Comparison of ENCODE assay signal across 18 cellular contexts in genomic region chr17:72393553-72393952, GRCh38.
DNase-seq lines count a peak whose midpoint lies in the region; ATAC-seq, FAIRE-seq and TF ChIP-seq lines count a peak whose summit lies in the region.
"Had no signal": no experiment of that assay in that cellular context is flagged by ENCODE, and none has a peak within 500 bp of the region (broad histone marks: within the 10 kb centered on the region; RNA-seq: fewer than 3 reads in every experiment).

No MANE protein-coding gene starts in this region.

- H3K4me3 Mint-ChIP-seq in activated T-helper 17 cell treated with anti-CD3 and anti-CD28 coated beads, Interleukin-2, amount 50 U/mL, for 72 hours, result no peak overlapping the region
- H3K4me3 Mint-ChIP-seq: activated CD4-positive, alpha-beta T cell treated with anti-CD3 and anti-CD28 coated beads, Interleukin-2, amount 10 ng/mL, durations not matched to agents 24 days and 14 days had no signal

- peak; percentile 64 for ATAC-seq in activated T-helper 17 cell treated with anti-CD3 and anti-CD28 coated beads, Interleukin-2, amount 50 U/mL, for 72 hours (replicated peaks)
- ATAC-seq in HG02610 (IDR thresholded peaks at IDR 0.05; ENCODE audit: unreplicated experiment), result no peak
- ATAC-seq: heart right ventricle had no signal

- peaks cover 5% of the 10 kb centered on the region for H3K4me1 Mint-ChIP-seq in activated T-helper 17 cell treated with anti-CD3 and anti-CD28 coated beads, Interleukin-2, amount 50 U/mL, for 72 hours
- H3K4me1 Mint-ChIP-seq: activated CD4-positive, alpha-beta T cell treated with anti-CD3 and anti-CD28 coated beads, Interleukin-2, amount 10 ng/mL, durations not matched to agents 24 days and 14 days had no signal

- H3K4me1 ChIP-seq in hepatocyte (ENCODE audit: insufficient read depth), result peaks cover 4% of the 10 kb centered on the region
- H3K4me1 ChIP-seq: BE2C, colonic mucosa, suprapubic skin had no signal

- TF ChIP-seq POLR2A in GM12891 (IDR thresholded peaks at IDR 0.05; ENCODE audit: low read depth, low read length), result no peak

- H3K9me2 ChIP-seq in hepatocyte (replicated peaks; ENCODE audit: insufficient read depth), result no peaks in the 10 kb centered on the region

- H3K79me2 ChIP-seq in hepatocyte, result no peaks in the 10 kb centered on the region

- peak overlapping the region; percentile 75 for H3K27ac ChIP-seq in AG04450 (ENCODE audit: low read depth, low read length)
- H3K27ac ChIP-seq in hepatocyte, result peak overlapping the region; percentile 30
- H3K27ac ChIP-seq: colonic mucosa, heart right ventricle, SK-N-MC, suprapubic skin had no signal

- TF ChIP-seq CTCF in AG04450 (IDR thresholded peaks at IDR 0.05; ENCODE audit: low read depth, low read length) (no peak), hepatocyte (IDR thresholded peaks at IDR 0.05; ENCODE audit: poor library complexity) (no peak)

- DNase-seq in AG04450 (ENCODE audit: low read depth, low spot score) (peak; percentile 60), HTR-8/SVneo (ENCODE audit: insufficient read length, low spot score) (peak; percentile 80), hepatocyte (ENCODE audit: low spot score) (no peak), GM12891 (ENCODE audit: insufficient read length, low spot score) (no peak), NCI-H2081 treated with DMSO at 0.1 percent for 48 hours (lab: John Stamatoyannopoulos, UW) (no peak)
- DNase-seq in activated CD4-positive, alpha-beta T cell treated with anti-CD3 and anti-CD28 coated beads, Interleukin-2, amount 50 U/mL, for 4 hours, result no peak
- DNase-seq: activated CD4-positive, alpha-beta T cell treated with anti-CD3 and anti-CD28 coated beads, Interleukin-2, amount 10 ng/mL, durations not matched to agents 24 days and 14 days; activated naive CD4-positive, alpha-beta T cell; BE2C; colonic mucosa; heart right ventricle; Kasumi-1; mesendoderm; NCI-H526 treated with DMSO at 0.1 percent for 48 hours had no signal

- H3K4me3 ChIP-seq in AG04450 (ENCODE audit: low read depth, low read length), result peak overlapping the region; percentile 27
- H3K4me3 ChIP-seq in hepatocyte, result no peak overlapping the region
- H3K4me3 ChIP-seq: colonic mucosa, heart right ventricle, SK-N-MC, suprapubic skin had no signal

- FAIRE-seq in HTR-8/SVneo (lab: Jason Lieb, UNC) (peak; percentile 87), GM12891 (lab: Jason Lieb, UNC) (no peak)

- H3K9me3 Mint-ChIP-seq in activated T-helper 17 cell treated with anti-CD3 and anti-CD28 coated beads, Interleukin-2, amount 50 U/mL, for 72 hours, result no peaks in the 10 kb centered on the region
- H3K9me3 Mint-ChIP-seq: activated CD4-positive, alpha-beta T cell treated with anti-CD3 and anti-CD28 coated beads, Interleukin-2, amount 10 ng/mL, durations not matched to agents 24 days and 14 days had no signal

- CTCF ChIA-PET in AG04450 (lab: Charles Lee), result no interaction called here

- H3K27me3 ChIP-seq in AG04450 (ENCODE audit: control insufficient read depth, insufficient read depth, low read length) (no peaks in the 10 kb centered on the region), hepatocyte (no peaks in the 10 kb centered on the region)
- H3K27me3 ChIP-seq: BE2C, colonic mucosa, suprapubic skin had no signal

- H3K4me2 ChIP-seq in hepatocyte, result no peak overlapping the region

- no peaks in the 10 kb centered on the region for H4K20me1 ChIP-seq in hepatocyte (ENCODE audit: insufficient read depth, poor library complexity, severe bottlenecking)

- POLR2A ChIA-PET in AG04450 (lab: Yijun Ruan, JAX), result no interaction called here

- H3K9me3 ChIP-seq in AG04450 (ENCODE audit: control insufficient read depth, insufficient read depth, low read length) (no peaks in the 10 kb centered on the region), hepatocyte (ENCODE audit: low read depth) (no peaks in the 10 kb centered on the region)
- H3K9me3 ChIP-seq: BE2C, colonic mucosa, heart right ventricle, suprapubic skin had no signal

- H3K36me3 ChIP-seq in hepatocyte (replicated peaks; ENCODE audit: insufficient read depth, low read depth), result no peaks in the 10 kb centered on the region
- H3K36me3 ChIP-seq: BE2C, colonic mucosa, heart right ventricle, suprapubic skin had no signal

- no peaks in the 10 kb centered on the region for H3K27me3 Mint-ChIP-seq in activated T-helper 17 cell treated with anti-CD3 and anti-CD28 coated beads, Interleukin-2, amount 50 U/mL, for 72 hours
- H3K27me3 Mint-ChIP-seq: activated CD4-positive, alpha-beta T cell treated with anti-CD3 and anti-CD28 coated beads, Interleukin-2, amount 10 ng/mL, durations not matched to agents 24 days and 14 days had no signal

- no peak overlapping the region for H2AFZ ChIP-seq in hepatocyte

- no peaks in the 10 kb centered on the region for H3K36me3 Mint-ChIP-seq in activated T-helper 17 cell treated with anti-CD3 and anti-CD28 coated beads, Interleukin-2, amount 50 U/mL, for 72 hours (ENCODE audit: low read depth)

- H3K27ac Mint-ChIP-seq in activated T-helper 17 cell treated with anti-CD3 and anti-CD28 coated beads, Interleukin-2, amount 50 U/mL, for 72 hours, result no peak overlapping the region
- H3K27ac Mint-ChIP-seq: activated CD4-positive, alpha-beta T cell treated with anti-CD3 and anti-CD28 coated beads, Interleukin-2, amount 10 ng/mL, durations not matched to agents 24 days and 14 days had no signal

- WGBS in hepatocyte (ENCODE audit: low lambda C conversion rate, missing lambda C conversion rate), result 91% methylated on average over 2 of the region's 2 CpGs

TF ChIP-seq in GM12891, 5 proteins besides CTCF, POLR2A, EP300 and RAD21:
- no peak for TF ChIP-seq PAX5 (IDR thresholded peaks at IDR 0.05; ENCODE audit: insufficient read depth, low read length, severe bottlenecking)
- no peak for TF ChIP-seq POU2F2 (IDR thresholded peaks at IDR 0.05; ENCODE audit: low read depth, low read length)
- no peak for TF ChIP-seq TAF1 (IDR thresholded peaks at IDR 0.05; ENCODE audit: low read depth, low read length)
- TF ChIP-seq SPI1 (IDR thresholded peaks at IDR 0.05; ENCODE audit: low read depth, low read length), result no peak
- no peak for TF ChIP-seq POLR2AphosphoS5 (IDR thresholded peaks at IDR 0.05; ENCODE audit: low read depth, low read length)

Comparison
In these comparisons a context has a peak if more than half of its experiments do, and no peak if none do; other contexts are left out.
1. DNase-seq: peak in AG04450 (single experiment) and HTR-8/SVneo (single experiment); none in hepatocyte (single experiment), activated CD4-positive, alpha-beta T cell treated with anti-CD3 and anti-CD28 coated beads, Interleukin-2, amount 50 U/mL, for 4 hours (0 of 2), GM12891 (single experiment) and NCI-H2081 treated with DMSO at 0.1 percent for 48 hours (single experiment).